ENCODE assay signal across 8 cellular contexts in the genomic region with DNA sequence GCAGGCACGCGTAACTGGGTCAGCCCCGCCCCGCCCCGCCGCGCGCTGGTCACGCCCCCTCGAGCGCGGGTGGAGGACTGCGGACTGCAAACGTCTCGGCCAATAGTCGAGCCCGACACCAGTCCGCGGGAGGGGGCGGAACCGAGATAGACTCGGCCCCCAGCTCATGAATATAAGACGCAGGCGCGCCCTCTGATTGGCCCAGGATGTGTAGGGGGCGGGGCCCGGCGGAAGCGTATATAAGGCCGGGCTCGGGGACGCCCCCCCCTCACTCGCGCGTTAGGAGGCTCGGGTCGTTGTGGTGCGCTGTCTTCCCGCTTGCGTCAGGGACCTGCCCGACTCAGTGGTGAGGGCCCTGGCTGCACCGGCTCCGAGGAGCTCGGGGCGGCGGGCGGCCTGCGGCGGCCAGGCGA. TPM values are rescaled to one million over a fixed set of nuclear protein-coding genes. Genes with fewer than 3 reads are reported as not detected.
DNase-seq lines count a peak whose midpoint lies in the region; ATAC-seq, FAIRE-seq and TF ChIP-seq lines count a peak whose summit lies in the region.

A gene (plus strand): TSS at position 268 of the 413 bp plus-strand sequence. CDS start 1,602 bp downstream, outside the sequence.

- H3K27ac Mint-ChIP-seq in activated naive CD8-positive, alpha-beta T cell treated with anti-CD3 and anti-CD28 coated beads, Interleukin-2, amount 10 ng/mL, durations not matched to agents 7 days and 5 days = peak within 1 kb of the TSS; percentile 88

- 0% methylated on average over 34 to 50 of the region's 50 CpGs for WGBS in pancreas, 2 donors
- 0 to 1% methylated on average over 9 to 25 of the region's 50 CpGs for WGBS in thyroid gland, 2 donors

- H3K36me3 ChIP-seq in pancreas (peaks cover 3 to 30% (median 28%) of the 10 kb centered on the region in 3 donors), thyroid gland (peaks cover 33 to 41% of the 10 kb centered on the region in 2 donors)

- peak; percentile 71 for FAIRE-seq in pancreas (lab: Jason Lieb, UNC)

- peak; percentile 100 for TF ChIP-seq POLR2A in GM10847 (IDR thresholded peaks at IDR 0.05; ENCODE audit: extremely low read depth, insufficient read length)
- peak; percentile 98 to 99 for TF ChIP-seq POLR2A in thyroid gland (IDR thresholded peaks at IDR 0.05)

- H3K4me3 ChIP-seq in pancreas (peak within 1 kb of the TSS; percentile 37 to 94 (median 70)), thyroid gland (replicated peaks in 1 of 3) (peak within 1 kb of the TSS; percentile 21 to 82 (median 48))

- peaks cover 51% of the 10 kb centered on the region for H3K4me1 Mint-ChIP-seq in activated naive CD8-positive, alpha-beta T cell treated with anti-CD3 and anti-CD28 coated beads, Interleukin-2, amount 10 ng/mL, durations not matched to agents 7 days and 5 days

- peaks cover 36% of the 10 kb centered on the region for H3K36me3 Mint-ChIP-seq in activated naive CD8-positive, alpha-beta T cell treated with anti-CD3 and anti-CD28 coated beads, Interleukin-2, amount 10 ng/mL, durations not matched to agents 7 days and 5 days

- H3K9me3 ChIP-seq in pancreas = no peaks in the 10 kb centered on the region
- no peaks in the 10 kb centered on the region for H3K9me3 ChIP-seq in thyroid gland

- H3K27me3 Mint-ChIP-seq in activated naive CD8-positive, alpha-beta T cell treated with anti-CD3 and anti-CD28 coated beads, Interleukin-2, amount 10 ng/mL, durations not matched to agents 7 days and 5 days = no peaks in the 10 kb centered on the region

- H3K27ac ChIP-seq in pancreas (peak within 1 kb of the TSS; percentile 87 to 100 (median 97)), thyroid gland (peak within 1 kb of the TSS; percentile 84 to 95 (median 93))

- TF ChIP-seq CTCF in pancreas (IDR thresholded peaks at IDR 0.05) = no peak
- TF ChIP-seq CTCF in thyroid gland (IDR thresholded peaks at IDR 0.05) = no peak

- no peaks in the 10 kb centered on the region for H3K27me3 ChIP-seq in pancreas
- H3K27me3 ChIP-seq in thyroid gland = no peaks in the 10 kb centered on the region

- peak within 1 kb of the TSS; percentile 94 for H3K4me3 Mint-ChIP-seq in activated naive CD8-positive, alpha-beta T cell treated with anti-CD3 and anti-CD28 coated beads, Interleukin-2, amount 10 ng/mL, durations not matched to agents 7 days and 5 days

- intact Hi-C loops in head of caudate nucleus (cut with DNase I) (no loop called here), pancreas (cut with DNase I) (no loop called here), thyroid gland (cut with DNase I) (no loop called here)

- ATAC-seq in HG02678 (IDR thresholded peaks at IDR 0.05; ENCODE audit: unreplicated experiment) = peak; percentile 67
- peak; percentile 77 for ATAC-seq in activated naive CD8-positive, alpha-beta T cell treated with anti-CD3 and anti-CD28 coated beads, Interleukin-2, amount 10 ng/mL, durations not matched to agents 7 days and 5 days (ENCODE audit: low read depth)
- ATAC-seq in pancreas = peak; percentile 72 to 77 (median 76)

- DNase-seq in NCI-H1417 treated with DMSO at 0.1 percent for 48 hours (lab: John Stamatoyannopoulos, UW) (peak; percentile 86), SW 1271 (lab: John Stamatoyannopoulos, UW) (peak; percentile 85 to 95), head of caudate nucleus (peak; percentile 99 to 100 (median 100)), pancreas (peak; percentile 98 to 100 (median 100)), thyroid gland (peak; percentile 100)
- peak; percentile 99 for DNase-seq in activated naive CD8-positive, alpha-beta T cell treated with anti-CD3 and anti-CD28 coated beads, Interleukin-2, amount 10 ng/mL, durations not matched to agents 7 days and 5 days

- H3K4me1 ChIP-seq in pancreas (peaks cover 40 to 57% (median 53%) of the 10 kb centered on the region in 3 donors), thyroid gland (peaks cover 55 to 81% of the 10 kb centered on the region in 2 donors)

- POLR2A ChIA-PET in activated naive CD8-positive, alpha-beta T cell treated with anti-CD3 and anti-CD28 coated beads, Interleukin-2, amount 10 ng/mL, durations not matched to agents 7 days and 5 days (lab: Charles Lee) = interaction anchor here (0.5 to 6.8 kb wide), 52 partner anchors 8 to 1911 kb away, joined by 3 to 385 read pairs (median 4); a partner anchor contains a TSS

- no peaks in the 10 kb centered on the region for H3K9me3 Mint-ChIP-seq in activated naive CD8-positive, alpha-beta T cell treated with anti-CD3 and anti-CD28 coated beads, Interleukin-2, amount 10 ng/mL, durations not matched to agents 7 days and 5 days

RNA-seq across cellular contexts. Expression of the gene that starts here (rescaled TPM):
- total RNA-seq in activated naive CD8-positive, alpha-beta T cell treated with anti-CD3 and anti-CD28 coated beads, Interleukin-2, amount 10 ng/mL, durations not matched to agents 7 days and 5 days = 100 to 1,000 TPM; 327 to 342 TPM
- total RNA-seq in pancreas = 100 to 1,000 TPM; 232 to 607 (median 483) TPM
- polyA plus RNA-seq in pancreas = 1,000 to 10,000 TPM in 1 of 2 donors, 100 to 1,000 TPM in 1; 802 to 1,009 TPM
- 1,000 to 10,000 TPM in 2 of 4 donors, 100 to 1,000 TPM in 2; 679 to 1,194 (median 893) TPM for total RNA-seq in thyroid gland

Comparison
In these comparisons a context has a peak if more than half of its experiments do, and no peak if none do; other contexts are left out.
1. Peak in every context shown above with its lines: DNase-seq, ATAC-seq, H3K4me3 ChIP-seq and H3K27ac ChIP-seq.